Comparison of ENCODE assay signal across 15 cellular contexts in genomic region chr6:144093236-144093635, GRCh38. TPM values are rescaled to one million over a fixed set of nuclear protein-coding genes. Genes with fewer than 3 reads are reported as not detected.
DNase-seq lines count a peak whose midpoint lies in the region; ATAC-seq and TF ChIP-seq lines count a peak whose summit lies in the region.
"Had no signal": no experiment of that assay in that cellular context is flagged by ENCODE, and none has a peak within 500 bp of the region (broad histone marks: within the 10 kb centered on the region; RNA-seq: fewer than 3 reads in every experiment).

No MANE protein-coding gene starts in this region.

- no peaks in the 10 kb centered on the region for H3K9me3 Mint-ChIP-seq in activated naive CD4-positive, alpha-beta T cell treated with anti-CD3 and anti-CD28 coated beads for 36 hours
- H3K9me3 Mint-ChIP-seq in endodermal cell: no peaks in the 10 kb centered on the region
- H3K9me3 Mint-ChIP-seq in stimulated activated naive B cell treated with anti-CD40 and anti-IgM and Interleukin-4, amounts not matched to agents 10 μg/mL and 1 μg/mL and 100 μg/mL, for 72 hours: peaks cover 0 to 3% of the 10 kb centered on the region in 2 donors

- H3F3A ChIP-seq in PC-9 (ENCODE audit: insufficient read depth, low read depth): peaks cover 5% of the 10 kb centered on the region

- WGBS in endodermal cell (ENCODE audit: insufficient coverage in 1 of 2, insufficient read length in 1 of 2), 2 experiments: 90 to 100% methylated on average over 1 to 2 of the region's 2 CpGs

- intact Hi-C loops in activated naive CD4-positive, alpha-beta T cell treated with anti-CD3 and anti-CD28 coated beads for 36 hours (cut with micrococcal nuclease): no loop called here
- intact Hi-C loops in PC-9 (cut with micrococcal nuclease; ENCODE audit: unreplicated experiment): loop anchor here (10.0 kb wide), 1 partner anchor 932 kb away; no protein-coding TSS in a partner anchor

- H3K27me3 ChIP-seq in PC-9 (ENCODE audit: insufficient read depth, low read depth) (no peaks in the 10 kb centered on the region), endodermal cell (ENCODE audit: control insufficient read depth, insufficient read depth, low read length, poor library complexity, severe bottlenecking) (peaks cover 5% of the 10 kb centered on the region)
- H3K27me3 ChIP-seq: pancreas, tibial nerve had no signal

- H2AFZ ChIP-seq in PC-9: no peak overlapping the region

- H3K27me3 Mint-ChIP-seq in activated naive CD4-positive, alpha-beta T cell treated with anti-CD3 and anti-CD28 coated beads for 36 hours (ENCODE audit: low read depth): no peaks in the 10 kb centered on the region
- peaks cover under 1% of the 10 kb centered on the region for H3K27me3 Mint-ChIP-seq in endodermal cell (ENCODE audit: insufficient read depth)
- no peaks in the 10 kb centered on the region for H3K27me3 Mint-ChIP-seq in stimulated activated naive B cell treated with anti-CD40 and anti-IgM and Interleukin-4, amounts not matched to agents 10 μg/mL and 1 μg/mL and 100 μg/mL, for 72 hours

- POLR2A ChIA-PET in PC-9 (lab: Charles Lee; ENCODE audit: unreplicated experiment): interaction anchor here (0.6 kb wide), 1 partner anchor 933 kb away, joined by 3 read pairs; no protein-coding TSS in a partner anchor

- CTCF ChIA-PET in activated naive CD4-positive, alpha-beta T cell treated with anti-CD3 and anti-CD28 coated beads for 36 hours (lab: Charles Lee): interaction anchor here (0.8 kb wide), 1 partner anchor 125 kb away, joined by 3 read pairs; no protein-coding TSS in a partner anchor
- CTCF ChIA-PET in PC-9 (lab: Charles Lee): no interaction called here

- no peaks in the 10 kb centered on the region for H3K36me3 ChIP-seq in PC-9 (ENCODE audit: low read depth)
- peaks cover 12% of the 10 kb centered on the region for H3K36me3 ChIP-seq in endodermal cell (ENCODE audit: control insufficient read depth, insufficient read depth, low read length)
- H3K36me3 ChIP-seq: pancreas had no signal

- no peak overlapping the region for H3K27ac ChIP-seq in PC-9
- no peak overlapping the region for H3K27ac ChIP-seq in endodermal cell (ENCODE audit: low read depth, low read length)
- H3K27ac ChIP-seq: pancreas, tibial nerve had no signal

- H3K4me3 Mint-ChIP-seq in activated naive CD4-positive, alpha-beta T cell treated with anti-CD3 and anti-CD28 coated beads for 36 hours: peak overlapping the region; percentile 91
- peak overlapping the region; percentile 88 for H3K4me3 Mint-ChIP-seq in endodermal cell
- peak overlapping the region in 1 of 2 donors; percentile 6 for H3K4me3 Mint-ChIP-seq in stimulated activated naive B cell treated with anti-CD40 and anti-IgM and Interleukin-4, amounts not matched to agents 10 μg/mL and 1 μg/mL and 100 μg/mL, for 72 hours

- peaks cover 5% of the 10 kb centered on the region for H3K36me3 Mint-ChIP-seq in activated naive CD4-positive, alpha-beta T cell treated with anti-CD3 and anti-CD28 coated beads for 36 hours (ENCODE audit: low read depth)
- peaks cover 4% of the 10 kb centered on the region for H3K36me3 Mint-ChIP-seq in endodermal cell (ENCODE audit: low read depth)
- peaks cover 10 to 19% of the 10 kb centered on the region in 2 donors for H3K36me3 Mint-ChIP-seq in stimulated activated naive B cell treated with anti-CD40 and anti-IgM and Interleukin-4, amounts not matched to agents 10 μg/mL and 1 μg/mL and 100 μg/mL, for 72 hours

- H3K4me3 ChIP-seq in PC-9 (peak overlapping the region; percentile 68; the same call in 1 of the 2 replicates), endodermal cell (ENCODE audit: low read length) (peak overlapping the region; percentile 98)
- H3K4me3 ChIP-seq: tibial nerve had no signal

- H3K4me1 ChIP-seq in PC-9 (replicated peaks; ENCODE audit: insufficient read depth) (peaks cover 17% of the 10 kb centered on the region; the same call in 1 of the 2 replicates), endodermal cell (ENCODE audit: control insufficient read depth, insufficient read depth, low read length) (no peaks in the 10 kb centered on the region)

- H4K20me1 ChIP-seq in PC-9 (ENCODE audit: insufficient read depth): peaks cover 4% of the 10 kb centered on the region

- H3K9me3 ChIP-seq in PC-9 (ENCODE audit: insufficient read depth, low read depth) (no peaks in the 10 kb centered on the region), endodermal cell (ENCODE audit: control insufficient read depth, low read length) (no peaks in the 10 kb centered on the region)
- H3K9me3 ChIP-seq: pancreas, tibial nerve had no signal

- no peak for DNase-seq in activated naive CD4-positive, alpha-beta T cell treated with anti-CD3 and anti-CD28 coated beads for 36 hours
- DNase-seq in activated naive CD4-positive, alpha-beta T cell treated with Interleukin-2 at 50 U/mL for 16 hours: no peak
- no peak for DNase-seq in PC-9
- no peak for DNase-seq in endodermal cell
- DNase-seq in stimulated activated naive B cell treated with anti-CD40 and anti-IgM and Interleukin-4, amounts not matched to agents 10 μg/mL and 1 μg/mL and 100 μg/mL, for 72 hours: no peak
- DNase-seq in OCI-M2 (lab: John Stamatoyannopoulos, UW; ENCODE audit: unreplicated experiment): no peak
- DNase-seq in NCI-H524 (lab: John Stamatoyannopoulos, UW): no peak
- no peak for DNase-seq in putamen (ENCODE audit: low spot score)
- DNase-seq: activated CD8-positive, alpha-beta memory T cell treated with anti-CD3 and anti-CD28 coated beads, Interleukin-2, amount 50 U/mL, for 4 hours; aorta; DMS153; NCI-H146; NCI-H526 treated with DMSO at 0.1 percent for 48 hours; pancreas had no signal

- H3K4me1 Mint-ChIP-seq in activated naive CD4-positive, alpha-beta T cell treated with anti-CD3 and anti-CD28 coated beads for 36 hours (ENCODE audit: low read depth): peaks cover 29% of the 10 kb centered on the region
- peaks cover 7% of the 10 kb centered on the region for H3K4me1 Mint-ChIP-seq in endodermal cell
- H3K4me1 Mint-ChIP-seq in stimulated activated naive B cell treated with anti-CD40 and anti-IgM and Interleukin-4, amounts not matched to agents 10 μg/mL and 1 μg/mL and 100 μg/mL, for 72 hours: peaks cover 13 to 23% of the 10 kb centered on the region in 2 donors

- H3K9me2 ChIP-seq in PC-9 (ENCODE audit: insufficient read depth): no peaks in the 10 kb centered on the region

- no peak overlapping the region for H3K9ac ChIP-seq in endodermal cell (ENCODE audit: extremely low read depth, low read length, poor library complexity, severe bottlenecking)

- no peak for ATAC-seq in stimulated activated naive B cell treated with anti-CD40 and anti-IgM and Interleukin-4, amounts not matched to agents 10 μg/mL and 1 μg/mL and 100 μg/mL, for 72 hours (replicated peaks)
- ATAC-seq: pancreas had no signal

- no peak for TF ChIP-seq CTCF in PC-9 (conservative IDR thresholded peaks at IDR 0.05)
- no peak for TF ChIP-seq CTCF in endodermal cell (conservative IDR thresholded peaks at IDR 0.05)

- H3K79me2 ChIP-seq in PC-9 (ENCODE audit: low read depth): peaks cover 27% of the 10 kb centered on the region

- H3K4me2 ChIP-seq in PC-9: peak overlapping the region; percentile 100

- BruUV-seq in PC-9 (replicated peaks; lab: Mats Ljungman, UMichigan): no TSS peak

- no peak overlapping the region for H3K27ac Mint-ChIP-seq in activated naive CD4-positive, alpha-beta T cell treated with anti-CD3 and anti-CD28 coated beads for 36 hours
- H3K27ac Mint-ChIP-seq in endodermal cell: no peak overlapping the region
- H3K27ac Mint-ChIP-seq in stimulated activated naive B cell treated with anti-CD40 and anti-IgM and Interleukin-4, amounts not matched to agents 10 μg/mL and 1 μg/mL and 100 μg/mL, for 72 hours: peak overlapping the region; percentile 56

RNA-seq across cellular contexts. Expression of gene SF3B5, which starts 2.1 kb away (rescaled TPM):
- 100 to 1,000 TPM; 170 to 176 TPM for total RNA-seq in activated naive CD4-positive, alpha-beta T cell treated with anti-CD3 and anti-CD28 coated beads for 36 hours
- 125 and 127 TPM in 2 replicates for total RNA-seq in PC-9 (2021)
- total RNA-seq in endodermal cell: 100 to 1,000 TPM; 124 to 138 TPM
- polyA plus RNA-seq in endodermal cell (2013, experiment 1 of 2): 171 TPM
- 167 TPM for polyA plus RNA-seq in endodermal cell (2013, experiment 2 of 2)

RNA-seq across cellular contexts. Expression of gene STX11, which starts 57.1 kb away (rescaled TPM):
- 10 to 100 TPM; 17.2 to 17.5 TPM for total RNA-seq in activated naive CD4-positive, alpha-beta T cell treated with anti-CD3 and anti-CD28 coated beads for 36 hours
- total RNA-seq in PC-9 (2021) (0.17 and 0.40 TPM in 2 replicates), endodermal cell (under 1 TPM in 1 of 2 donors, not detected in 1; 0.29 TPM)
- not detected for polyA plus RNA-seq in endodermal cell (2013, experiment 1 of 2)
- 0.33 TPM for polyA plus RNA-seq in endodermal cell (2013, experiment 2 of 2)

Comparison
In these comparisons a context has a peak if more than half of its experiments do, and no peak if none do; other contexts are left out.
1. RNA of gene STX11, which starts 57.1 kb away (total RNA-seq): 17.2 to 17.5 TPM in activated naive CD4-positive, alpha-beta T cell treated with anti-CD3 and anti-CD28 coated beads for 36 hours; 0.29 TPM in endodermal cell and 0.17 to 0.40 TPM in PC-9; every median in the first group is over 10 times any median in the second.